In the genomic region with DNA sequence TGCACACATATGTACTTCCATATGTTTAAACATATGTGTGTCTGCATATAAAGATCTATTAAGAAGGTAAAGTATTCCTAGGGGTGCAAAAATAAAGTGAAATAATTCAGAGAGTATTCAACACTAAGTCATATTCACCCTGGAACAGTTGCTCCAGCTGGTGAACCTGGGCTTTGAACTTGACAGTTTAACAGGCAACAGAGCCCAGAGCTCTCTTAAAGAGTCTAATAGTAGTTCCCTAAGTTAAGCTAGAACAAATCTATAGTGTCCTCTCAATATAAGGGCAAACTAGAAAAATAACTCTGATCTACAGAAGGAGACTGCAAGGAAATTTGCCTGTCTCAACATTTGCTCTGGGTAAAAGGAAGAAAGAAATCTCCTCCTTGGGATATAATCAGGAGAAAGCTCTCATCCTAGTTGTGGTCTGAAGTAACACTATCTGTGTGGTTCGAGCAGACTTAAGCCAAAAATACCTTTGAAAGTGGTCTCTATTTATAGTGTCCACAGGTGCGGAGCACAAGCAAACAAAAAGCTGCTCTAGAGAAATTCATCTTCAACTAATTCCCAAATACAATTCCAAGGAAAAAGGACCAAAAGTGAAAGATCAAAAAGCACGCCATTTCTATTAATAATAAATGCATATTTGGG, we compare ENCODE assay signal across 27 cellular contexts. TPM values are rescaled to one million over a fixed set of nuclear protein-coding genes. Genes with fewer than 3 reads are reported as not detected.
"Had no signal": no experiment of that assay in that cellular context is flagged by ENCODE, and none has a peak within 500 bp of the region (broad histone marks: within the 10 kb centered on the region; RNA-seq: fewer than 3 reads in every experiment).

No MANE protein-coding gene starts in this region.

- H3K36me3 Mint-ChIP-seq: activated naive CD8-positive, alpha-beta T cell treated with anti-CD3 and anti-CD28 coated beads, Interleukin-2, amount 10 ng/mL, durations not matched to agents 7 days and 5 days had no signal

- FAIRE-seq: K562 had no signal

- DNase-seq: activated CD4-positive, alpha-beta T cell treated with anti-CD3 and anti-CD28 coated beads for 4 hours; activated CD4-positive, alpha-beta T cell treated with anti-CD3 and anti-CD28 coated beads, Interleukin-2, amount 50 U/mL, for 4 hours; activated CD8-positive, alpha-beta memory T cell treated with anti-CD3 and anti-CD28 coated beads, Interleukin-2, amount 50 U/mL, for 48 hours; activated CD8-positive, alpha-beta T cell treated with anti-CD3 and anti-CD28 coated beads, Interleukin-2, amount 10 ng/mL, durations not matched to agents 7 days and 5 days; activated naive CD4-positive, alpha-beta T cell treated with anti-CD3 and anti-CD28 coated beads, Interleukin-2, amount 50 U/mL, for 16 hours; activated naive CD8-positive, alpha-beta T cell treated with anti-CD3 and anti-CD28 coated beads, Interleukin-2, amount 10 ng/mL, durations not matched to agents 7 days and 5 days; activated T-cell treated with anti-CD3 and anti-CD28 coated beads, Interleukin-2, amount 50 U/mL, for 1 hour; adrenal gland; anterior cingulate cortex; caudate nucleus; Karpas-422; NCI-H1092; NCI-H1417 treated with DMSO at 0.1 percent for 48 hours; NCI-H1694; NCI-H2029 treated with DMSO at 0.1 percent for 48 hours; NCI-H345; NCI-H510A; NCI-H526 treated with DMSO at 0.1 percent for 48 hours; NCI-H82; NK-92 treated with Interleukin-12 subunit alpha and Interleukin-12 subunit beta, amount 100 ng/mL, for 24 hours; OCI-M1; RPMI8226; SW 1271 had no signal

- H3K27ac Mint-ChIP-seq: activated CD8-positive, alpha-beta T cell treated with anti-CD3 and anti-CD28 coated beads, Interleukin-2, amount 10 ng/mL, durations not matched to agents 7 days and 5 days; activated naive CD8-positive, alpha-beta T cell treated with anti-CD3 and anti-CD28 coated beads, Interleukin-2, amount 10 ng/mL, durations not matched to agents 7 days and 5 days; T-helper 1 cell treated with Interleukin-12 subunit alpha and Interleukin-12 subunit beta and Interleukin-4 antibody, amounts not matched to agents 30 μg/mL and 1 μg/mL, for 36 hours had no signal

- ATAC-seq: activated CD4-positive, CD25-positive, alpha-beta regulatory T cell treated with anti-CD3 and anti-CD28 coated beads, Interleukin-2, amount 50 U/mL, for 24 hours; activated CD8-positive, alpha-beta T cell treated with anti-CD3 and anti-CD28 coated beads, Interleukin-2, amount 10 ng/mL, durations not matched to agents 7 days and 5 days; K562; Right ventricle myocardium inferior had no signal

- H3K4me1 Mint-ChIP-seq: activated naive CD8-positive, alpha-beta T cell treated with anti-CD3 and anti-CD28 coated beads, Interleukin-2, amount 10 ng/mL, durations not matched to agents 7 days and 5 days had no signal

- H3K9me3 Mint-ChIP-seq: activated naive CD8-positive, alpha-beta T cell treated with anti-CD3 and anti-CD28 coated beads, Interleukin-2, amount 10 ng/mL, durations not matched to agents 7 days and 5 days; T-helper 1 cell treated with Interleukin-12 subunit alpha and Interleukin-12 subunit beta and Interleukin-4 antibody, amounts not matched to agents 30 μg/mL and 1 μg/mL, for 36 hours had no signal

- H3K4me3 Mint-ChIP-seq: activated CD8-positive, alpha-beta T cell treated with anti-CD3 and anti-CD28 coated beads, Interleukin-2, amount 10 ng/mL, durations not matched to agents 7 days and 5 days; activated naive CD8-positive, alpha-beta T cell treated with anti-CD3 and anti-CD28 coated beads, Interleukin-2, amount 10 ng/mL, durations not matched to agents 7 days and 5 days; T-helper 1 cell treated with Interleukin-12 subunit alpha and Interleukin-12 subunit beta and Interleukin-4 antibody, amounts not matched to agents 30 μg/mL and 1 μg/mL, for 36 hours had no signal

RNA-seq across cellular contexts. Expression of gene VEGFC, which starts 29.9 kb away (rescaled TPM):
- total RNA-seq: activated CD8-positive, alpha-beta T cell treated with anti-CD3 and anti-CD28 coated beads, Interleukin-2, amount 10 ng/mL, durations not matched to agents 7 days and 5 days; activated naive CD8-positive, alpha-beta T cell treated with anti-CD3 and anti-CD28 coated beads, Interleukin-2, amount 10 ng/mL, durations not matched to agents 7 days and 5 days; K562 had no signal
- polyA plus RNA-seq: K562 had no signal
